In the genomic region with DNA sequence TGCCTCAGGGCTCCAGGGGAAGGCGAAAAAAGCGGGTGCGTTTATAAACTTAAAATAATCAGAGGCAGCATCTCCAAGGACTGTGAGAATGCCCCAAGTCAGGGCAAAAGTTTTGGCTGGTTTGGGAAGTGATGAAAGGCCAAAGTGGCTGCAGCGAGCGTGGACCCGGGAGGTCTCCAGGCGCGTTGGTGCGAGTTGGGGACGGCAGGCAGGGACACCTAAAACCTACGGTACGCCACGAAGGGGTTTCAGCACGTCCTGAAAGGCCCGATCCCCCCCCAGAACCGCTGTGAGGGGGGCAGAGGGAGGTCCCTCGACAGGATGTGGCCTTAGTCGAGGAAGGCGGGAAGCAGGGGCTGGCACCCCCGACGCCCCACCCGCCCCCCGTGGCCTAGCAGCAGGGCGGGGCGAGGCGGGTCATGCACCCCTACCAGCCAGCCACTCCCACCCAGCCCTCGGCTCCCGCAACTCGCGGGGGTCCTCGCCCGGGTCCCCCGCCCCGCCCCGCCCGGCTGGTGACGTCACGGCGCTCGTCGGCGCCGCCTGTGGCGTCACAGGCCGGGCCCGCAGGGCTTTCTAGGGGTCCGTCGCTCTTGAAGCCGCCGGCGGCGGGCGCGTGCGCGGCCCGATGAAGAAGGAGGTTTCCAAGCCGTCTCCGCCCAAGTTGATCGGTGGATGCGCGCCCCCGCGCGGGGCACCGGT, we compare ENCODE assay signal across 8 cellular contexts. TPM values are rescaled to one million over a fixed set of nuclear protein-coding genes. Genes with fewer than 3 reads are reported as not detected.
DNase-seq lines count a peak whose midpoint lies in the region; ATAC-seq and TF ChIP-seq lines count a peak whose summit lies in the region.

TSS of gene MYCBPAP (plus strand) at position 569 of the 702 bp plus-strand sequence. CDS start 236 bp downstream, outside the sequence.

- H3K36me3 Mint-ChIP-seq in Calu3 (ENCODE audit: insufficient read depth, unreplicated experiment) = peaks cover 9% of the 10 kb centered on the region
- H3K36me3 Mint-ChIP-seq in activated naive CD4-positive, alpha-beta T cell treated with anti-CD3 and anti-CD28 coated beads, Interleukin-2, amount 50 U/mL, for 72 hours = no peaks in the 10 kb centered on the region

- peak within 1 kb of the TSS; percentile 76 for H3K4me3 Mint-ChIP-seq in Calu3 (ENCODE audit: low read depth, unreplicated experiment)

- intact Hi-C loops in Calu3 (cut with micrococcal nuclease; ENCODE audit: unreplicated experiment) (no loop called here), head of caudate nucleus (cut with DNase I) (no loop called here)

- in situ Hi-C loops in SK-MEL-5 (cut with HindIII; ENCODE audit: low pct_unique_long_range_greater_than_20kb, low sequenced_read_pairs) = no loop called here

- H3K4me1 Mint-ChIP-seq in Calu3 (ENCODE audit: low read depth, unreplicated experiment) = peaks cover 28% of the 10 kb centered on the region

- H2AFZ ChIP-seq in osteoblast (ENCODE audit: low read length) = peak within 1 kb of the TSS; percentile 98

- BruUV-seq in Calu3 (replicated peaks; lab: Mats Ljungman, UMichigan) = no TSS peak

- no peaks in the 10 kb centered on the region for H3K9me3 ChIP-seq in osteoblast (ENCODE audit: low read depth, low read length)

- no peaks in the 10 kb centered on the region for H3K27me3 ChIP-seq in osteoblast (ENCODE audit: insufficient read depth, low read length)

- no peaks in the 10 kb centered on the region for H3K36me3 ChIP-seq in osteoblast (ENCODE audit: insufficient read depth, low read length)

- H3K27me3 Mint-ChIP-seq in Calu3 (ENCODE audit: unreplicated experiment) = peaks cover 17% of the 10 kb centered on the region

- TF ChIP-seq CTCF in Calu3 (IDR thresholded peaks at IDR 0.05; ENCODE audit: unreplicated experiment) = no peak
- no peak for TF ChIP-seq CTCF in osteoblast (IDR thresholded peaks at IDR 0.05; ENCODE audit: extremely low read depth, low read depth, low read length)

- no peaks in the 10 kb centered on the region for H4K20me1 ChIP-seq in osteoblast (ENCODE audit: insufficient read depth, low read length)

- H3K27ac ChIP-seq in osteoblast (ENCODE audit: low read depth, low read length) = peak within 1 kb of the TSS; percentile 48
- H3K27ac ChIP-seq in temporal lobe (ENCODE audit: low read depth, low read length) = peak within 1 kb of the TSS; percentile 59

- CTCF ChIA-PET in Calu3 (lab: Charles Lee) = no interaction called here

- H3K27ac Mint-ChIP-seq in Calu3 (ENCODE audit: unreplicated experiment) = no peak within 1 kb of the TSS
- H3K27ac Mint-ChIP-seq in activated naive CD4-positive, alpha-beta T cell treated with anti-CD3 and anti-CD28 coated beads, Interleukin-2, amount 50 U/mL, for 72 hours = peak within 1 kb of the TSS; percentile 85 to 95

- no peaks in the 10 kb centered on the region for H3K9me3 Mint-ChIP-seq in Calu3 (ENCODE audit: low read depth, unreplicated experiment)
- no peaks in the 10 kb centered on the region for H3K9me3 Mint-ChIP-seq in activated naive CD4-positive, alpha-beta T cell treated with anti-CD3 and anti-CD28 coated beads, Interleukin-2, amount 50 U/mL, for 72 hours

- ATAC-seq in HG03097 (IDR thresholded peaks at IDR 0.05; ENCODE audit: low FRiP score, unreplicated experiment) = peak; percentile 44
- ATAC-seq in activated naive CD4-positive, alpha-beta T cell treated with anti-CD3 and anti-CD28 coated beads, Interleukin-2, amount 50 U/mL, for 72 hours = peak; percentile 46 to 49

- peak within 1 kb of the TSS; percentile 79 for H3K4me3 ChIP-seq in osteoblast (ENCODE audit: insufficient read depth, low read length)

- peak within 1 kb of the TSS; percentile 75 for H3K4me2 ChIP-seq in osteoblast (ENCODE audit: insufficient read depth, low read length)

- peak; percentile 88 for DNase-seq in Calu3
- DNase-seq in SK-MEL-5 (ENCODE audit: low read depth, low spot score) = peak; percentile 62
- DNase-seq in activated naive CD4-positive, alpha-beta T cell treated with anti-CD3 and anti-CD28 coated beads, Interleukin-2, amount 50 U/mL, for 72 hours (ENCODE audit: low spot score in 2 of 2) = peak; percentile 66 to 71
- DNase-seq in head of caudate nucleus = peak; percentile 61 to 92 (median 84)
- DNase-seq in osteoblast (ENCODE audit: insufficient read length, low spot score, missing footprints) = peak; percentile 98
- DNase-seq in RKO (ENCODE audit: low spot score) = no peak

- peaks cover 19% of the 10 kb centered on the region for H3K4me1 ChIP-seq in osteoblast (ENCODE audit: insufficient read depth, low read length)

- H3K79me2 ChIP-seq in osteoblast (ENCODE audit: insufficient read depth, low read length) = no peaks in the 10 kb centered on the region

RNA-seq across cellular contexts. Expression of gene MYCBPAP, which starts in this region (rescaled TPM):
- total RNA-seq in Calu3 (2022) (0.52 and 1.0 TPM in 2 replicates), osteoblast (0.36 and 0.88 TPM in 2 replicates), temporal lobe (1.2 TPM)
- 0.32 and 1.5 TPM in 2 replicates for total RNA-seq in SK-MEL-5 (2014; rRNA removed; shearing (Covaris generic))
- polyA plus RNA-seq in SK-MEL-5 (2015; cell fraction: cytosol; rRNA removed) = 0.28 and 0.50 TPM in 2 replicates
- 1.4 TPM in 2 replicates for polyA plus RNA-seq in SK-MEL-5 (2015; cell fraction: nucleus; rRNA removed)
- 1 to 10 TPM in 1 of 2 donors, under 1 TPM in 1; 0.30 to 1.6 TPM for total RNA-seq in activated naive CD4-positive, alpha-beta T cell treated with anti-CD3 and anti-CD28 coated beads, Interleukin-2, amount 50 U/mL, for 72 hours

Comparison
In these comparisons a context has a peak if more than half of its experiments do, and no peak if none do; other contexts are left out.
1. Peak in DNase-seq, H3K4me3 ChIP-seq, H3K27ac ChIP-seq and H3K4me2 ChIP-seq in osteoblast; RNA of the gene not detected or under 1 TPM.